ENCODE assay signal across 2 cellular contexts in the genomic region with DNA sequence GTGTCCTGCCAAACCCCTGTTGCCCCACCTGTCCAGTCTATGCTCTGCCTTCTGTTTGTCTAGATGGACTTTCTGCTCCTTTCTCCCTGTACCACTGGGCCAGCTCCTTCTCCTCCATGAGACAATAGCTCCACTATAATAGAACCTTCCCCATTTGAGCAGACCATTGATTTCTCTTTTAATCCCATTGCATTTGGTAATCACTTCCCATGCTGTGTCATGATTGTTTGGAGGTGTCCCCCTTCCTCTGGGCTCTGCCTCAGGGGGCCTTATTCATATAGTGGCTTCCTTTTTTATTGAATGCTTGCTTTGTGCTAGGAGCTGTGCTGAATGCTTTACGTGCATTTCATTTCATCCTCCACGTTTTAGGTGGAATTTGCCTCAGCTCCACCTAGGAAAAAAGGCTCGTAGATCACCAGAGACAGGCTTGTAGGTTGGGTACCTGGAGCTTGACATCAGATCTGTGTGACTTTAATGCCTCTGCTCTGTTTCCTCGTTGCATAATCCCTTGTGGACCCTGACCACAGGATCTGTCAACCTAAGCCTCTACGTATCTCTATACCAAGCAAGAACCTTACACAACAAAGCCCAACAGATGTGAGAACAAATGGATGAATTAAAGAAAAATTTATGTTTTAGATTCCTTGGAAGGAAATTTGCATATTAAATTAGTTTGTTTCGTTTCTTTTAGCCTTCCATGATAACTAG.
TF ChIP-seq lines count a peak whose summit lies in the region.

No MANE protein-coding gene starts in this region.

TF ChIP-seq in WTC11, 78 proteins besides CTCF, POLR2A, EP300 and RAD21 (continues in another document):
- TF ChIP-seq MYBL2 (CRISPR knock-in tag; IDR thresholded peaks at IDR 0.05) (no peak), EMX1 (CRISPR knock-in tag; IDR thresholded peaks at IDR 0.05) (no peak), CREM (CRISPR knock-in tag; IDR thresholded peaks at IDR 0.05) (no peak), HMGA2 (CRISPR knock-in tag; IDR thresholded peaks at IDR 0.05) (no peak), RELA (CRISPR knock-in tag; IDR thresholded peaks at IDR 0.05; ENCODE audit: borderline replicate concordance) (no peak), NR2C2 (CRISPR knock-in tag; IDR thresholded peaks at IDR 0.05) (no peak), ZNF219 (CRISPR knock-in tag; IDR thresholded peaks at IDR 0.05; ENCODE audit: borderline replicate concordance) (no peak), ZNF423 (CRISPR knock-in tag; IDR thresholded peaks at IDR 0.05) (no peak)
- TF ChIP-seq, protein P1, sequence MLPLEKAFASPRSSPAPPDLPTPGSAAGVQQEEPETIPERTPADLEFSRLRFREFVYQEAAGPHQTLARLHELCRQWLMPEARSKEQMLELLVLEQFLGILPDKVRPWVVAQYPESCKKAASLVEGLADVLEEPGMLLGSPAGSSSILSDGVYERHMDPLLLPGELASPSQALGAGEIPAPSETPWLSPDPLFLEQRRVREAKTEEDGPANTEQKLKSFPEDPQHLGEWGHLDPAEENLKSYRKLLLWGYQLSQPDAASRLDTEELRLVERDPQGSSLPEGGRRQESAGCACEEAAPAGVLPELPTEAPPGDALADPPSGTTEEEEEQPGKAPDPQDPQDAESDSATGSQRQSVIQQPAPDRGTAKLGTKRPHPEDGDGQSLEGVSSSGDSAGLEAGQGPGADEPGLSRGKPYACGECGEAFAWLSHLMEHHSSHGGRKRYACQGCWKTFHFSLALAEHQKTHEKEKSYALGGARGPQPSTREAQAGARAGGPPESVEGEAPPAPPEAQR (CRISPR knock-in tag; IDR thresholded peaks at IDR 0.05): no peak
- TF ChIP-seq, protein P2, sequence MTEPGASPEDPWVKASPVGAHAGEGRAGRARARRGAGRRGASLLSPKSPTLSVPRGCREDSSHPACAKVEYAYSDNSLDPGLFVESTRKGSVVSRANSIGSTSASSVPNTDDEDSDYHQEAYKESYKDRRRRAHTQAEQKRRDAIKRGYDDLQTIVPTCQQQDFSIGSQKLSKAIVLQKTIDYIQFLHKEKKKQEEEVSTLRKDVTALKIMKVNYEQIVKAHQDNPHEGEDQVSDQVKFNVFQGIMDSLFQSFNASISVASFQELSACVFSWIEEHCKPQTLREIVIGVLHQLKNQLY (CRISPR knock-in tag; IDR thresholded peaks at IDR 0.05): no peak
- TF ChIP-seq, protein P3, sequence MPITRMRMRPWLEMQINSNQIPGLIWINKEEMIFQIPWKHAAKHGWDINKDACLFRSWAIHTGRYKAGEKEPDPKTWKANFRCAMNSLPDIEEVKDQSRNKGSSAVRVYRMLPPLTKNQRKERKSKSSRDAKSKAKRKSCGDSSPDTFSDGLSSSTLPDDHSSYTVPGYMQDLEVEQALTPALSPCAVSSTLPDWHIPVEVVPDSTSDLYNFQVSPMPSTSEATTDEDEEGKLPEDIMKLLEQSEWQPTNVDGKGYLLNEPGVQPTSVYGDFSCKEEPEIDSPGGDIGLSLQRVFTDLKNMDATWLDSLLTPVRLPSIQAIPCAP (CRISPR knock-in tag; IDR thresholded peaks at IDR 0.05): no peak
- TF ChIP-seq, protein P4, sequence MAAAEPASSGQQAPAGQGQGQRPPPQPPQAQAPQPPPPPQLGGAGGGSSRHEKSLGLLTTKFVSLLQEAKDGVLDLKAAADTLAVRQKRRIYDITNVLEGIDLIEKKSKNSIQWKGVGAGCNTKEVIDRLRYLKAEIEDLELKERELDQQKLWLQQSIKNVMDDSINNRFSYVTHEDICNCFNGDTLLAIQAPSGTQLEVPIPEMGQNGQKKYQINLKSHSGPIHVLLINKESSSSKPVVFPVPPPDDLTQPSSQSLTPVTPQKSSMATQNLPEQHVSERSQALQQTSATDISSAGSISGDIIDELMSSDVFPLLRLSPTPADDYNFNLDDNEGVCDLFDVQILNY (CRISPR knock-in tag; IDR thresholded peaks at IDR 0.05): no peak
- TF ChIP-seq, protein P5, sequence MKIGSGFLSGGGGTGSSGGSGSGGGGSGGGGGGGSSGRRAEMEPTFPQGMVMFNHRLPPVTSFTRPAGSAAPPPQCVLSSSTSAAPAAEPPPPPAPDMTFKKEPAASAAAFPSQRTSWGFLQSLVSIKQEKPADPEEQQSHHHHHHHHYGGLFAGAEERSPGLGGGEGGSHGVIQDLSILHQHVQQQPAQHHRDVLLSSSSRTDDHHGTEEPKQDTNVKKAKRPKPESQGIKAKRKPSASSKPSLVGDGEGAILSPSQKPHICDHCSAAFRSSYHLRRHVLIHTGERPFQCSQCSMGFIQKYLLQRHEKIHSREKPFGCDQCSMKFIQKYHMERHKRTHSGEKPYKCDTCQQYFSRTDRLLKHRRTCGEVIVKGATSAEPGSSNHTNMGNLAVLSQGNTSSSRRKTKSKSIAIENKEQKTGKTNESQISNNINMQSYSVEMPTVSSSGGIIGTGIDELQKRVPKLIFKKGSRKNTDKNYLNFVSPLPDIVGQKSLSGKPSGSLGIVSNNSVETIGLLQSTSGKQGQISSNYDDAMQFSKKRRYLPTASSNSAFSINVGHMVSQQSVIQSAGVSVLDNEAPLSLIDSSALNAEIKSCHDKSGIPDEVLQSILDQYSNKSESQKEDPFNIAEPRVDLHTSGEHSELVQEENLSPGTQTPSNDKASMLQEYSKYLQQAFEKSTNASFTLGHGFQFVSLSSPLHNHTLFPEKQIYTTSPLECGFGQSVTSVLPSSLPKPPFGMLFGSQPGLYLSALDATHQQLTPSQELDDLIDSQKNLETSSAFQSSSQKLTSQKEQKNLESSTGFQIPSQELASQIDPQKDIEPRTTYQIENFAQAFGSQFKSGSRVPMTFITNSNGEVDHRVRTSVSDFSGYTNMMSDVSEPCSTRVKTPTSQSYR (CRISPR knock-in tag; IDR thresholded peaks at IDR 0.05): no peak
- TF ChIP-seq, protein P6, sequence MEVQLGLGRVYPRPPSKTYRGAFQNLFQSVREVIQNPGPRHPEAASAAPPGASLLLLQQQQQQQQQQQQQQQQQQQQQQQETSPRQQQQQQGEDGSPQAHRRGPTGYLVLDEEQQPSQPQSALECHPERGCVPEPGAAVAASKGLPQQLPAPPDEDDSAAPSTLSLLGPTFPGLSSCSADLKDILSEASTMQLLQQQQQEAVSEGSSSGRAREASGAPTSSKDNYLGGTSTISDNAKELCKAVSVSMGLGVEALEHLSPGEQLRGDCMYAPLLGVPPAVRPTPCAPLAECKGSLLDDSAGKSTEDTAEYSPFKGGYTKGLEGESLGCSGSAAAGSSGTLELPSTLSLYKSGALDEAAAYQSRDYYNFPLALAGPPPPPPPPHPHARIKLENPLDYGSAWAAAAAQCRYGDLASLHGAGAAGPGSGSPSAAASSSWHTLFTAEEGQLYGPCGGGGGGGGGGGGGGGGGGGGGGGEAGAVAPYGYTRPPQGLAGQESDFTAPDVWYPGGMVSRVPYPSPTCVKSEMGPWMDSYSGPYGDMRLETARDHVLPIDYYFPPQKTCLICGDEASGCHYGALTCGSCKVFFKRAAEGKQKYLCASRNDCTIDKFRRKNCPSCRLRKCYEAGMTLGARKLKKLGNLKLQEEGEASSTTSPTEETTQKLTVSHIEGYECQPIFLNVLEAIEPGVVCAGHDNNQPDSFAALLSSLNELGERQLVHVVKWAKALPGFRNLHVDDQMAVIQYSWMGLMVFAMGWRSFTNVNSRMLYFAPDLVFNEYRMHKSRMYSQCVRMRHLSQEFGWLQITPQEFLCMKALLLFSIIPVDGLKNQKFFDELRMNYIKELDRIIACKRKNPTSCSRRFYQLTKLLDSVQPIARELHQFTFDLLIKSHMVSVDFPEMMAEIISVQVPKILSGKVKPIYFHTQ (CRISPR knock-in tag; IDR thresholded peaks at IDR 0.05): no peak

TF ChIP-seq in HepG2, 621 proteins besides CTCF, POLR2A, EP300 and RAD21 (continues in another document):
- TF ChIP-seq ZNF549 (CRISPR knock-in tag; IDR thresholded peaks at IDR 0.05) (no peak), ZNF749 (CRISPR knock-in tag; IDR thresholded peaks at IDR 0.05; ENCODE audit: borderline replicate concordance) (no peak), ATAD3A (CRISPR knock-in tag; IDR thresholded peaks at IDR 0.05) (no peak), HNF4G (IDR thresholded peaks at IDR 0.05; ENCODE audit: borderline replicate concordance, low read depth, low read length) (peak; percentile 64), HNF4G (CRISPR knock-in tag; IDR thresholded peaks at IDR 0.05; ENCODE audit: borderline replicate concordance, low read depth) (no peak), HDAC1 (CRISPR knock-in tag; IDR thresholded peaks at IDR 0.05) (no peak), NRL (CRISPR knock-in tag; IDR thresholded peaks at IDR 0.05; ENCODE audit: borderline replicate concordance) (no peak), ELF4 (CRISPR knock-in tag; IDR thresholded peaks at IDR 0.05; ENCODE audit: borderline replicate concordance) (no peak), MTF1 (CRISPR knock-in tag; IDR thresholded peaks at IDR 0.05) (no peak), NFATC3 (CRISPR knock-in tag; IDR thresholded peaks at IDR 0.05) (no peak), ZNF225 (CRISPR knock-in tag; IDR thresholded peaks at IDR 0.05) (no peak)
- TF ChIP-seq, protein P7, sequence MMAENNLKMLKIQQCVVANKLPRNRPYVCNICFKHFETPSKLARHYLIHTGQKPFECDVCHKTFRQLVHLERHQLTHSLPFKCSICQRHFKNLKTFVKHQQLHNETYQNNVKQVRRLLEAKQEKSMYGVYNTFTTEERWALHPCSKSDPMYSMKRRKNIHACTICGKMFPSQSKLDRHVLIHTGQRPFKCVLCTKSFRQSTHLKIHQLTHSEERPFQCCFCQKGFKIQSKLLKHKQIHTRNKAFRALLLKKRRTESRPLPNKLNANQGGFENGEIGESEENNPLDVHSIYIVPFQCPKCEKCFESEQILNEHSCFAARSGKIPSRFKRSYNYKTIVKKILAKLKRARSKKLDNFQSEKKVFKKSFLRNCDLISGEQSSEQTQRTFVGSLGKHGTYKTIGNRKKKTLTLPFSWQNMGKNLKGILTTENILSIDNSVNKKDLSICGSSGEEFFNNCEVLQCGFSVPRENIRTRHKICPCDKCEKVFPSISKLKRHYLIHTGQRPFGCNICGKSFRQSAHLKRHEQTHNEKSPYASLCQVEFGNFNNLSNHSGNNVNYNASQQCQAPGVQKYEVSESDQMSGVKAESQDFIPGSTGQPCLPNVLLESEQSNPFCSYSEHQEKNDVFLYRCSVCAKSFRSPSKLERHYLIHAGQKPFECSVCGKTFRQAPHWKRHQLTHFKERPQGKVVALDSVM (CRISPR knock-in tag; IDR thresholded peaks at IDR 0.05): no peak
- TF ChIP-seq, protein P8, sequence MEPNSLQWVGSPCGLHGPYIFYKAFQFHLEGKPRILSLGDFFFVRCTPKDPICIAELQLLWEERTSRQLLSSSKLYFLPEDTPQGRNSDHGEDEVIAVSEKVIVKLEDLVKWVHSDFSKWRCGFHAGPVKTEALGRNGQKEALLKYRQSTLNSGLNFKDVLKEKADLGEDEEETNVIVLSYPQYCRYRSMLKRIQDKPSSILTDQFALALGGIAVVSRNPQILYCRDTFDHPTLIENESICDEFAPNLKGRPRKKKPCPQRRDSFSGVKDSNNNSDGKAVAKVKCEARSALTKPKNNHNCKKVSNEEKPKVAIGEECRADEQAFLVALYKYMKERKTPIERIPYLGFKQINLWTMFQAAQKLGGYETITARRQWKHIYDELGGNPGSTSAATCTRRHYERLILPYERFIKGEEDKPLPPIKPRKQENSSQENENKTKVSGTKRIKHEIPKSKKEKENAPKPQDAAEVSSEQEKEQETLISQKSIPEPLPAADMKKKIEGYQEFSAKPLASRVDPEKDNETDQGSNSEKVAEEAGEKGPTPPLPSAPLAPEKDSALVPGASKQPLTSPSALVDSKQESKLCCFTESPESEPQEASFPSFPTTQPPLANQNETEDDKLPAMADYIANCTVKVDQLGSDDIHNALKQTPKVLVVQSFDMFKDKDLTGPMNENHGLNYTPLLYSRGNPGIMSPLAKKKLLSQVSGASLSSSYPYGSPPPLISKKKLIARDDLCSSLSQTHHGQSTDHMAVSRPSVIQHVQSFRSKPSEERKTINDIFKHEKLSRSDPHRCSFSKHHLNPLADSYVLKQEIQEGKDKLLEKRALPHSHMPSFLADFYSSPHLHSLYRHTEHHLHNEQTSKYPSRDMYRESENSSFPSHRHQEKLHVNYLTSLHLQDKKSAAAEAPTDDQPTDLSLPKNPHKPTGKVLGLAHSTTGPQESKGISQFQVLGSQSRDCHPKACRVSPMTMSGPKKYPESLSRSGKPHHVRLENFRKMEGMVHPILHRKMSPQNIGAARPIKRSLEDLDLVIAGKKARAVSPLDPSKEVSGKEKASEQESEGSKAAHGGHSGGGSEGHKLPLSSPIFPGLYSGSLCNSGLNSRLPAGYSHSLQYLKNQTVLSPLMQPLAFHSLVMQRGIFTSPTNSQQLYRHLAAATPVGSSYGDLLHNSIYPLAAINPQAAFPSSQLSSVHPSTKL (CRISPR knock-in tag; IDR thresholded peaks at IDR 0.05): peak; percentile 35; the same call in 1 of the 2 replicates
- TF ChIP-seq, protein P9, sequence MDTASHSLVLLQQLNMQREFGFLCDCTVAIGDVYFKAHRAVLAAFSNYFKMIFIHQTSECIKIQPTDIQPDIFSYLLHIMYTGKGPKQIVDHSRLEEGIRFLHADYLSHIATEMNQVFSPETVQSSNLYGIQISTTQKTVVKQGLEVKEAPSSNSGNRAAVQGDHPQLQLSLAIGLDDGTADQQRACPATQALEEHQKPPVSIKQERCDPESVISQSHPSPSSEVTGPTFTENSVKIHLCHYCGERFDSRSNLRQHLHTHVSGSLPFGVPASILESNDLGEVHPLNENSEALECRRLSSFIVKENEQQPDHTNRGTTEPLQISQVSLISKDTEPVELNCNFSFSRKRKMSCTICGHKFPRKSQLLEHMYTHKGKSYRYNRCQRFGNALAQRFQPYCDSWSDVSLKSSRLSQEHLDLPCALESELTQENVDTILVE (CRISPR knock-in tag; IDR thresholded peaks at IDR 0.05): no peak
- TF ChIP-seq, protein P10, sequence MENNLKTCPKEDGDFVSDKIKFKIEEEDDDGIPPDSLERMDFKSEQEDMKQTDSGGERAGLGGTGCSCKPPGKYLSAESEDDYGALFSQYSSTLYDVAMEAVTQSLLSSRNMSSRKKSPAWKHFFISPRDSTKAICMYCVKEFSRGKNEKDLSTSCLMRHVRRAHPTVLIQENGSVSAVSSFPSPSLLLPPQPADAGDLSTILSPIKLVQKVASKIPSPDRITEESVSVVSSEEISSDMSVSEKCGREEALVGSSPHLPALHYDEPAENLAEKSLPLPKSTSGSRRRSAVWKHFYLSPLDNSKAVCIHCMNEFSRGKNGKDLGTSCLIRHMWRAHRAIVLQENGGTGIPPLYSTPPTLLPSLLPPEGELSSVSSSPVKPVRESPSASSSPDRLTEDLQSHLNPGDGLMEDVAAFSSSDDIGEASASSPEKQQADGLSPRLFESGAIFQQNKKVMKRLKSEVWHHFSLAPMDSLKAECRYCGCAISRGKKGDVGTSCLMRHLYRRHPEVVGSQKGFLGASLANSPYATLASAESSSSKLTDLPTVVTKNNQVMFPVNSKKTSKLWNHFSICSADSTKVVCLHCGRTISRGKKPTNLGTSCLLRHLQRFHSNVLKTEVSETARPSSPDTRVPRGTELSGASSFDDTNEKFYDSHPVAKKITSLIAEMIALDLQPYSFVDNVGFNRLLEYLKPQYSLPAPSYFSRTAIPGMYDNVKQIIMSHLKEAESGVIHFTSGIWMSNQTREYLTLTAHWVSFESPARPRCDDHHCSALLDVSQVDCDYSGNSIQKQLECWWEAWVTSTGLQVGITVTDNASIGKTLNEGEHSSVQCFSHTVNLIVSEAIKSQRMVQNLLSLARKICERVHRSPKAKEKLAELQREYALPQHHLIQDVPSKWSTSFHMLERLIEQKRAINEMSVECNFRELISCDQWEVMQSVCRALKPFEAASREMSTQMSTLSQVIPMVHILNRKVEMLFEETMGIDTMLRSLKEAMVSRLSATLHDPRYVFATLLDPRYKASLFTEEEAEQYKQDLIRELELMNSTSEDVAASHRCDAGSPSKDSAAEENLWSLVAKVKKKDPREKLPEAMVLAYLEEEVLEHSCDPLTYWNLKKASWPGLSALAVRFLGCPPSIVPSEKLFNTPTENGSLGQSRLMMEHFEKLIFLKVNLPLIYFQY (CRISPR knock-in tag; IDR thresholded peaks at IDR 0.05; ENCODE audit: borderline replicate concordance): no peak
- TF ChIP-seq, protein P11, sequence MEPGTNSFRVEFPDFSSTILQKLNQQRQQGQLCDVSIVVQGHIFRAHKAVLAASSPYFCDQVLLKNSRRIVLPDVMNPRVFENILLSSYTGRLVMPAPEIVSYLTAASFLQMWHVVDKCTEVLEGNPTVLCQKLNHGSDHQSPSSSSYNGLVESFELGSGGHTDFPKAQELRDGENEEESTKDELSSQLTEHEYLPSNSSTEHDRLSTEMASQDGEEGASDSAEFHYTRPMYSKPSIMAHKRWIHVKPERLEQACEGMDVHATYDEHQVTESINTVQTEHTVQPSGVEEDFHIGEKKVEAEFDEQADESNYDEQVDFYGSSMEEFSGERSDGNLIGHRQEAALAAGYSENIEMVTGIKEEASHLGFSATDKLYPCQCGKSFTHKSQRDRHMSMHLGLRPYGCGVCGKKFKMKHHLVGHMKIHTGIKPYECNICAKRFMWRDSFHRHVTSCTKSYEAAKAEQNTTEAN (CRISPR knock-in tag; conservative IDR thresholded peaks at IDR 0.05): no peak
